12 cellular contexts compared by ENCODE assay signal in genomic region chr15:68536331-68537095, GRCh38. TPM values are rescaled to one million over a fixed set of nuclear protein-coding genes. Genes with fewer than 3 reads are reported as not detected.
DNase-seq lines count a peak whose midpoint lies in the region; TF ChIP-seq lines count a peak whose summit lies in the region.
"Had no signal": no experiment of that assay in that cellular context is flagged by ENCODE, and none has a peak within 500 bp of the region (broad histone marks: within the 10 kb centered on the region; RNA-seq: fewer than 3 reads in every experiment).

No MANE protein-coding gene starts in this region.

- H3K4me2 ChIP-seq in fibroblast of lung (ENCODE audit: extremely low read depth, insufficient read depth, low read length), result peak overlapping the region; percentile 30

- TF ChIP-seq CTCF in fibroblast of lung (conservative IDR thresholded peaks at IDR 0.05 in 1 of 2, IDR thresholded peaks at IDR 0.05 in 1 of 2; ENCODE audit: low read depth in 1 of 2, low read length in 2 of 2), result no peak

- no peak overlapping the region for H2AFZ ChIP-seq in fibroblast of lung (ENCODE audit: low read length)

- no peaks in the 10 kb centered on the region for H3K36me3 ChIP-seq in fibroblast of lung (ENCODE audit: control insufficient read depth, insufficient read depth, low read length)

- no peaks in the 10 kb centered on the region for H3K9me3 ChIP-seq in fibroblast of lung (ENCODE audit: control insufficient read depth, insufficient read depth, low read depth, low read length)

- H3K4me3 Mint-ChIP-seq in activated naive CD8-positive, alpha-beta T cell treated with anti-CD3 and anti-CD28 coated beads for 36 hours, result no peak overlapping the region
- H3K4me3 Mint-ChIP-seq: activated CD4-positive, alpha-beta memory T cell treated with anti-CD3 and anti-CD28 coated beads, Interleukin-2, amount 10 ng/mL, durations not matched to agents 7 days and 5 days; brain had no signal

- H3K27me3 Mint-ChIP-seq in activated naive CD8-positive, alpha-beta T cell treated with anti-CD3 and anti-CD28 coated beads for 36 hours, result peaks cover 9% of the 10 kb centered on the region

- H3K4me3 ChIP-seq in fibroblast of lung (replicated peaks in 1 of 4; ENCODE audit: control extremely low read depth in 1 of 4, insufficient read depth in 1 of 4, low read depth in 3 of 4, low read length in 4 of 4) (no peak overlapping the region), skeletal muscle cell (ENCODE audit: low read depth, low read length) (no peak overlapping the region)
- H3K4me3 ChIP-seq: lung had no signal

- peak; percentile 81 for DNase-seq in GM03348 (ENCODE audit: low spot score)
- DNase-seq in RKO (ENCODE audit: low spot score), result peak; percentile 26
- peak; percentile 98 for DNase-seq in fibroblast of lung (ENCODE audit: low read depth in 2 of 2)
- peak; percentile 92 for DNase-seq in skeletal muscle cell (ENCODE audit: low read depth)
- no peak for DNase-seq in nucleus accumbens (lab: John Stamatoyannopoulos, UW)
- no peak for DNase-seq in NCI-H1694 treated with DMSO at 0.1 percent for 48 hours (lab: John Stamatoyannopoulos, UW)
- no peak for DNase-seq in NCI-H2196 treated with DMSO at 0.1 percent for 48 hours (lab: John Stamatoyannopoulos, UW; ENCODE audit: unreplicated experiment)
- no peak for DNase-seq in activated naive CD8-positive, alpha-beta T cell treated with anti-CD3 and anti-CD28 coated beads for 36 hours
- DNase-seq: activated CD4-positive, alpha-beta memory T cell treated with anti-CD3 and anti-CD28 coated beads, Interleukin-2, amount 10 ng/mL, durations not matched to agents 7 days and 5 days; NCI-H345 had no signal

- peaks cover 4% of the 10 kb centered on the region for H3K36me3 Mint-ChIP-seq in activated naive CD8-positive, alpha-beta T cell treated with anti-CD3 and anti-CD28 coated beads for 36 hours
- H3K36me3 Mint-ChIP-seq: brain had no signal

- no peaks in the 10 kb centered on the region for H4K20me1 ChIP-seq in fibroblast of lung (ENCODE audit: control insufficient read depth, extremely low read depth, insufficient read depth, low read length)

- H3K9ac ChIP-seq in fibroblast of lung (ENCODE audit: insufficient read depth, low read length), result no peak overlapping the region

- no peaks in the 10 kb centered on the region for H3K27me3 ChIP-seq in fibroblast of lung (ENCODE audit: control insufficient read depth, insufficient read depth, low read length)

- H3K79me2 ChIP-seq in fibroblast of lung (ENCODE audit: control insufficient read depth, insufficient read depth, low read length), result no peaks in the 10 kb centered on the region

- H3K27ac ChIP-seq in fibroblast of lung (ENCODE audit: insufficient read depth, low read length), result peak overlapping the region; percentile 64

- no peak overlapping the region for H3K27ac Mint-ChIP-seq in activated naive CD8-positive, alpha-beta T cell treated with anti-CD3 and anti-CD28 coated beads for 36 hours
- H3K27ac Mint-ChIP-seq: activated CD4-positive, alpha-beta memory T cell treated with anti-CD3 and anti-CD28 coated beads, Interleukin-2, amount 10 ng/mL, durations not matched to agents 7 days and 5 days had no signal

- peaks cover 2% of the 10 kb centered on the region for H3K4me1 Mint-ChIP-seq in activated naive CD8-positive, alpha-beta T cell treated with anti-CD3 and anti-CD28 coated beads for 36 hours
- H3K4me1 Mint-ChIP-seq: activated CD4-positive, alpha-beta memory T cell treated with anti-CD3 and anti-CD28 coated beads, Interleukin-2, amount 10 ng/mL, durations not matched to agents 7 days and 5 days had no signal

- H3K9me3 Mint-ChIP-seq in activated naive CD8-positive, alpha-beta T cell treated with anti-CD3 and anti-CD28 coated beads for 36 hours, result peaks cover 11% of the 10 kb centered on the region
- H3K9me3 Mint-ChIP-seq: activated CD4-positive, alpha-beta memory T cell treated with anti-CD3 and anti-CD28 coated beads, Interleukin-2, amount 10 ng/mL, durations not matched to agents 7 days and 5 days had no signal

- peaks cover 6% of the 10 kb centered on the region for H3K4me1 ChIP-seq in fibroblast of lung (ENCODE audit: control insufficient read depth, extremely low read depth, insufficient read depth, low read length)

RNA-seq across cellular contexts. Expression of gene CORO2B, which starts 42.3 kb away (rescaled TPM):
- total RNA-seq in fibroblast of lung, result 15.7 and 25.3 TPM in 2 replicates
- 17.5 and 70.2 TPM in 2 replicates for polyA plus RNA-seq in fibroblast of lung
- polyA plus RNA-seq in fibroblast of lung (2012), result 22.1 and 70.4 TPM in 2 replicates
- polyA minus RNA-seq in fibroblast of lung (ENCODE audit: low replicate concordance), result 58.7 and 208 TPM in 2 replicates
- total RNA-seq in activated naive CD8-positive, alpha-beta T cell treated with anti-CD3 and anti-CD28 coated beads for 36 hours, result not detected
- total RNA-seq: activated CD4-positive, alpha-beta memory T cell treated with anti-CD3 and anti-CD28 coated beads, Interleukin-2, amount 10 ng/mL, durations not matched to agents 7 days and 5 days had no signal

Comparison
In these comparisons a context has a peak if more than half of its experiments do, and no peak if none do; other contexts are left out.
1. DNase-seq: peak in GM03348 (single experiment), RKO (single experiment), fibroblast of lung (2 of 2) and skeletal muscle cell (single experiment); none in nucleus accumbens (0 of 56), NCI-H1694 treated with DMSO at 0.1 percent for 48 hours (single experiment), NCI-H2196 treated with DMSO at 0.1 percent for 48 hours (single experiment) and activated naive CD8-positive, alpha-beta T cell treated with anti-CD3 and anti-CD28 coated beads for 36 hours (single experiment).
2. RNA of gene CORO2B, which starts 42.3 kb away (total RNA-seq): 15.7 to 25.3 TPM in fibroblast of lung; not detected in activated naive CD8-positive, alpha-beta T cell treated with anti-CD3 and anti-CD28 coated beads for 36 hours; every median in the first group is over 10 times any median in the second.